Comparison of ENCODE assay signal across 1 cellular context in the genomic region with DNA sequence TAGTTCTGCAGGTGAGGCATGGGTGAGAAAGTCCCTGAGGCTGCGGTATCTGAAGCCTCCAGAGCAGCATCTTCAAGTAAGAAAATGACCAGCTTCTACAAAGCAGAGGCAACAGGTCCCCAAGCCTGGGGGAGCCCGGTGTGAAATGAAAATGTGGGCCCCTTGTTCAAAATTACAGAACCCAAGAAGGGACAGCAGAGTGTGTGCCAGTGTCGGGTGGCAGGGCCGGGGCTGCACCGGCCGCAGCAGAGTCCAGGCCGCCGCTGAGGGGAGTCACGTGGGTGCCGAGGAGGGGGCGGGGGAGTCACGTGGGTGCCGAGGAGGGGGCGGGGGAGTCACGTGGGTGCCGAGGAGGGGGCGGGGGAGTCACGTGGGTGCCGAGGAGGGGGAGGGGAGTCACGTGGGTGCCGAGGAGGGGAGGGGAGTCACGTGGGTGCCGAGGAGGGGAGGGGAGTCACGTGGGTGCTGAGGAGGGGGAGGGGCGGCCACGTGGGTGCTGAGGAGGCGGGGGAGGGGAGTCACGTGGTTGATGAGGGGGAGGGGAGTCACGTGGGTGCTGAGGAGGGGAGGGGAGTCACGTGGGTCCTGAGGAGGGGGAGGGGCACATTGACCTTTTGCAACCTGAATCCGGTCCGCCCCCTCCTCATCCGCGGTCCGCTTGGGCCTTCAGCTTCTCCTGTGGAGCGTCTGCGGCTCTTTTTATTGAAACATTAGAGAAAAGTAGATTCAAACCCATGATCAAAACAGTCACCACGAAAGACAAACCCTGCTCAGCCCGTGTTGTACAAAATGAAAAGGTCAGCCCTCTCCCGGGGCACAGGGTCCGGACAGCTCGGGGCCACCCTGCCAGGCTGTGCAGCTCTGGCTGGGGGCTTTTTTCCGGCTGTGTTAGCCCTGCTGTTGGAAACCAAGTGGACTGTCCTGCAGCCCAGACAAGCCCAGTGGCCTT.
A peak's percentile ranks its signal among the peaks of the same experiment; 100 is the strongest.
TF ChIP-seq lines count a peak whose summit lies in the region.

No MANE protein-coding gene starts in this region.

TF ChIP-seq in SK-N-SH, 30 proteins besides CTCF, POLR2A, EP300 and RAD21 (continued from another document):
- TF ChIP-seq SMC3 (IDR thresholded peaks at IDR 0.05; ENCODE audit: low read depth, low read length) (no peak), JUND (IDR thresholded peaks at IDR 0.05) (no peak), SIN3A (IDR thresholded peaks at IDR 0.05; ENCODE audit: borderline replicate concordance, low read depth, low read length) (no peak; the same call in 1 of the 2 replicates), GABPA (IDR thresholded peaks at IDR 0.05; ENCODE audit: low read depth) (no peak), FOXM1 (IDR thresholded peaks at IDR 0.05; ENCODE audit: low read depth) (no peak), TAF1 (IDR thresholded peaks at IDR 0.05; ENCODE audit: borderline replicate concordance, low read depth, low read length) (peak; percentile 56; the same call in 1 of the 2 replicates), NFIC (IDR thresholded peaks at IDR 0.05; ENCODE audit: borderline replicate concordance) (no peak), RXRA (IDR thresholded peaks at IDR 0.05; ENCODE audit: borderline replicate concordance, low read depth) (no peak), POLR2AphosphoS5 (IDR thresholded peaks at IDR 0.05; ENCODE audit: low read depth, low read length) (peak; percentile 68), TCF12 (IDR thresholded peaks at IDR 0.05) (peak; percentile 2; the same call in 1 of the 2 replicates), ELF1 (IDR thresholded peaks at IDR 0.05) (no peak), RFX5 (IDR thresholded peaks at IDR 0.05; ENCODE audit: low read length) (no peak), RCOR1 (IDR thresholded peaks at IDR 0.05; ENCODE audit: low read length) (no peak), MXI1 (IDR thresholded peaks at IDR 0.05; ENCODE audit: low read depth, low read length) (peak; percentile 68), EZH2phosphoT487 (IDR thresholded peaks at IDR 0.05; ENCODE audit: borderline replicate concordance, low read depth) (no peak), YY1 (IDR thresholded peaks at IDR 0.05; ENCODE audit: low read depth) (no peak)
- TF ChIP-seq, protein P1, sequence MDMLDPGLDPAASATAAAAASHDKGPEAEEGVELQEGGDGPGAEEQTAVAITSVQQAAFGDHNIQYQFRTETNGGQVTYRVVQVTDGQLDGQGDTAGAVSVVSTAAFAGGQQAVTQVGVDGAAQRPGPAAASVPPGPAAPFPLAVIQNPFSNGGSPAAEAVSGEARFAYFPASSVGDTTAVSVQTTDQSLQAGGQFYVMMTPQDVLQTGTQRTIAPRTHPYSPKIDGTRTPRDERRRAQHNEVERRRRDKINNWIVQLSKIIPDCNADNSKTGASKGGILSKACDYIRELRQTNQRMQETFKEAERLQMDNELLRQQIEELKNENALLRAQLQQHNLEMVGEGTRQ (IDR thresholded peaks at IDR 0.05; ENCODE audit: borderline replicate concordance, low read depth, low read length): peak; percentile 88
- TF ChIP-seq, protein P2, sequence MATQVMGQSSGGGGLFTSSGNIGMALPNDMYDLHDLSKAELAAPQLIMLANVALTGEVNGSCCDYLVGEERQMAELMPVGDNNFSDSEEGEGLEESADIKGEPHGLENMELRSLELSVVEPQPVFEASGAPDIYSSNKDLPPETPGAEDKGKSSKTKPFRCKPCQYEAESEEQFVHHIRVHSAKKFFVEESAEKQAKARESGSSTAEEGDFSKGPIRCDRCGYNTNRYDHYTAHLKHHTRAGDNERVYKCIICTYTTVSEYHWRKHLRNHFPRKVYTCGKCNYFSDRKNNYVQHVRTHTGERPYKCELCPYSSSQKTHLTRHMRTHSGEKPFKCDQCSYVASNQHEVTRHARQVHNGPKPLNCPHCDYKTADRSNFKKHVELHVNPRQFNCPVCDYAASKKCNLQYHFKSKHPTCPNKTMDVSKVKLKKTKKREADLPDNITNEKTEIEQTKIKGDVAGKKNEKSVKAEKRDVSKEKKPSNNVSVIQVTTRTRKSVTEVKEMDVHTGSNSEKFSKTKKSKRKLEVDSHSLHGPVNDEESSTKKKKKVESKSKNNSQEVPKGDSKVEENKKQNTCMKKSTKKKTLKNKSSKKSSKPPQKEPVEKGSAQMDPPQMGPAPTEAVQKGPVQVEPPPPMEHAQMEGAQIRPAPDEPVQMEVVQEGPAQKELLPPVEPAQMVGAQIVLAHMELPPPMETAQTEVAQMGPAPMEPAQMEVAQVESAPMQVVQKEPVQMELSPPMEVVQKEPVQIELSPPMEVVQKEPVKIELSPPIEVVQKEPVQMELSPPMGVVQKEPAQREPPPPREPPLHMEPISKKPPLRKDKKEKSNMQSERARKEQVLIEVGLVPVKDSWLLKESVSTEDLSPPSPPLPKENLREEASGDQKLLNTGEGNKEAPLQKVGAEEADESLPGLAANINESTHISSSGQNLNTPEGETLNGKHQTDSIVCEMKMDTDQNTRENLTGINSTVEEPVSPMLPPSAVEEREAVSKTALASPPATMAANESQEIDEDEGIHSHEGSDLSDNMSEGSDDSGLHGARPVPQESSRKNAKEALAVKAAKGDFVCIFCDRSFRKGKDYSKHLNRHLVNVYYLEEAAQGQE (IDR thresholded peaks at IDR 0.05; ENCODE audit: low read depth, low read length): no peak
- TF ChIP-seq, protein P3, sequence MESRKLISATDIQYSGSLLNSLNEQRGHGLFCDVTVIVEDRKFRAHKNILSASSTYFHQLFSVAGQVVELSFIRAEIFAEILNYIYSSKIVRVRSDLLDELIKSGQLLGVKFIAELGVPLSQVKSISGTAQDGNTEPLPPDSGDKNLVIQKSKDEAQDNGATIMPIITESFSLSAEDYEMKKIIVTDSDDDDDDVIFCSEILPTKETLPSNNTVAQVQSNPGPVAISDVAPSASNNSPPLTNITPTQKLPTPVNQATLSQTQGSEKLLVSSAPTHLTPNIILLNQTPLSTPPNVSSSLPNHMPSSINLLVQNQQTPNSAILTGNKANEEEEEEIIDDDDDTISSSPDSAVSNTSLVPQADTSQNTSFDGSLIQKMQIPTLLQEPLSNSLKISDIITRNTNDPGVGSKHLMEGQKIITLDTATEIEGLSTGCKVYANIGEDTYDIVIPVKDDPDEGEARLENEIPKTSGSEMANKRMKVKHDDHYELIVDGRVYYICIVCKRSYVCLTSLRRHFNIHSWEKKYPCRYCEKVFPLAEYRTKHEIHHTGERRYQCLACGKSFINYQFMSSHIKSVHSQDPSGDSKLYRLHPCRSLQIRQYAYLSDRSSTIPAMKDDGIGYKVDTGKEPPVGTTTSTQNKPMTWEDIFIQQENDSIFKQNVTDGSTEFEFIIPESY (IDR thresholded peaks at IDR 0.05; ENCODE audit: borderline replicate concordance, low read depth): no peak
- TF ChIP-seq, protein P4, sequence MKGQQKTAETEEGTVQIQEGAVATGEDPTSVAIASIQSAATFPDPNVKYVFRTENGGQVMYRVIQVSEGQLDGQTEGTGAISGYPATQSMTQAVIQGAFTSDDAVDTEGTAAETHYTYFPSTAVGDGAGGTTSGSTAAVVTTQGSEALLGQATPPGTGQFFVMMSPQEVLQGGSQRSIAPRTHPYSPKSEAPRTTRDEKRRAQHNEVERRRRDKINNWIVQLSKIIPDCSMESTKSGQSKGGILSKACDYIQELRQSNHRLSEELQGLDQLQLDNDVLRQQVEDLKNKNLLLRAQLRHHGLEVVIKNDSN (IDR thresholded peaks at IDR 0.05; ENCODE audit: borderline replicate concordance, low read depth): peak; percentile 94
- TF ChIP-seq, protein P5, sequence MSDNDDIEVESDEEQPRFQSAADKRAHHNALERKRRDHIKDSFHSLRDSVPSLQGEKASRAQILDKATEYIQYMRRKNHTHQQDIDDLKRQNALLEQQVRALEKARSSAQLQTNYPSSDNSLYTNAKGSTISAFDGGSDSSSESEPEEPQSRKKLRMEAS (IDR thresholded peaks at IDR 0.05; ENCODE audit: low read depth): peak; percentile 77
